In the genomic region with DNA sequence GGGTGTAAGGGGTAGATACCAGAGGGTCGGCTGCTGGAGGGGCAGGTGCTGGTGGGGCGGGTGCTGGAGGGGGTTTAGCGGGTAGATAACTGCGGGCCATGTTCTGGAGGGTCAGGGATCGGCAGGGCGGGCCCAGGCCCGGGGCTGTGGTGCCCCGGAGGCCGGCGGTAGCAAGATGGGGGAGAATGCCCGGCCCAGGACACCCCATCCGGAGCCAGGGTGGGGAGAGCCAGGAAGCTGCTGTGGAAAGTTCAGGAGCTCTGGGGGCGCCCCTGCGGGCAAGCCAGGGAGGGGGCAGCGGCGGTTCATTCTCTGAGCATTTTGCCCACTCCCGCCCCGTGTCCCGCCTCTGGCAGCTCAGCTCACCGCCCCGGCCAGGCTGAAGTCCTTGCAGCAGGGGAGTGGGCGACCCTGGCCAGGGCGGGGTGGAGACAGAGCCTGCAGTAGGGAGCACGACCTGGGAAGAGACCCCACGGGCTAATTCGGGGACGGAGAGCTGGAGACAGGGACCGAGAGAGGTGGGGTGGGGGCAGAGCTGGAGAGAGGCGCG, we compare ENCODE assay signal across 14 cellular contexts. TPM values are rescaled to one million over a fixed set of nuclear protein-coding genes. Genes with fewer than 3 reads are reported as not detected.
DNase-seq lines count a peak whose midpoint lies in the region; ATAC-seq lines count a peak whose summit lies in the region.
"Had no signal": no experiment of that assay in that cellular context is flagged by ENCODE, and none has a peak within 500 bp of the region (broad histone marks: within the 10 kb centered on the region; RNA-seq: fewer than 3 reads in every experiment).

No MANE protein-coding gene starts in this region.

- H3K4me1 ChIP-seq in SJCRH30: peaks cover 4% of the 10 kb centered on the region; the same call in 1 of the 2 replicates

- no peak overlapping the region for H3K27ac ChIP-seq in SJCRH30
- H3K27ac ChIP-seq: testis had no signal

- intact Hi-C loops in left colon (cut with DNase I, micrococcal nuclease): no loop called here

- no peak for DNase-seq in T-helper 2 cell treated with Interferon-gamma antibody and Interleukin-4, amounts not matched to agents 5 μg/mL and 100 μg/mL, for 36 hours (ENCODE audit: low spot score)
- DNase-seq in T-helper 2 cell (no peak), SJCRH30 (no peak), left colon (peak in 1 of 2 donors; percentile 26), NCI-H524 (lab: John Stamatoyannopoulos, UW) (no peak)
- DNase-seq: activated CD4-positive, alpha-beta T cell treated with anti-CD3 and anti-CD28 coated beads for 1 hour; amniotic stem cell; midbrain; testis had no signal

- H3K9me3 Mint-ChIP-seq in T-helper 2 cell treated with Interferon-gamma antibody and Interleukin-4, amounts not matched to agents 5 μg/mL and 100 μg/mL, for 36 hours: peaks cover 20% of the 10 kb centered on the region
- peaks cover 37% of the 10 kb centered on the region for H3K9me3 Mint-ChIP-seq in stimulated activated memory B cell treated with anti-CD40 and anti-IgM and Interleukin-4, amounts not matched to agents 10 μg/mL and 1 μg/mL and 100 μg/mL, for 72 hours

- H3K4me3 ChIP-seq in SJCRH30: peak overlapping the region; percentile 56

- H3K27me3 ChIP-seq in SJCRH30: no peaks in the 10 kb centered on the region
- H3K27me3 ChIP-seq: testis had no signal

- no peak overlapping the region for H3K27ac Mint-ChIP-seq in T-helper 2 cell treated with Interferon-gamma antibody and Interleukin-4, amounts not matched to agents 5 μg/mL and 100 μg/mL, for 36 hours
- no peak overlapping the region for H3K27ac Mint-ChIP-seq in stimulated activated memory B cell treated with anti-CD40 and anti-IgM and Interleukin-4, amounts not matched to agents 10 μg/mL and 1 μg/mL and 100 μg/mL, for 72 hours

- H3K27me3 Mint-ChIP-seq in T-helper 2 cell treated with Interferon-gamma antibody and Interleukin-4, amounts not matched to agents 5 μg/mL and 100 μg/mL, for 36 hours (ENCODE audit: low read depth): peaks cover 67% of the 10 kb centered on the region
- peaks cover 50% of the 10 kb centered on the region for H3K27me3 Mint-ChIP-seq in stimulated activated memory B cell treated with anti-CD40 and anti-IgM and Interleukin-4, amounts not matched to agents 10 μg/mL and 1 μg/mL and 100 μg/mL, for 72 hours

- no peaks in the 10 kb centered on the region for H3K36me3 ChIP-seq in SJCRH30

- peak overlapping the region; percentile 24 for H3K4me3 Mint-ChIP-seq in T-helper 2 cell treated with Interferon-gamma antibody and Interleukin-4, amounts not matched to agents 5 μg/mL and 100 μg/mL, for 36 hours
- H3K4me3 Mint-ChIP-seq in stimulated activated memory B cell treated with anti-CD40 and anti-IgM and Interleukin-4, amounts not matched to agents 10 μg/mL and 1 μg/mL and 100 μg/mL, for 72 hours: peak overlapping the region; percentile 59

- peaks cover 4% of the 10 kb centered on the region for H3K36me3 Mint-ChIP-seq in T-helper 2 cell treated with Interferon-gamma antibody and Interleukin-4, amounts not matched to agents 5 μg/mL and 100 μg/mL, for 36 hours (ENCODE audit: low read depth)
- peaks cover 36% of the 10 kb centered on the region for H3K36me3 Mint-ChIP-seq in stimulated activated memory B cell treated with anti-CD40 and anti-IgM and Interleukin-4, amounts not matched to agents 10 μg/mL and 1 μg/mL and 100 μg/mL, for 72 hours

- H3K9me3 ChIP-seq in SJCRH30 (replicated peaks): peaks cover 11% of the 10 kb centered on the region
- H3K9me3 ChIP-seq: testis had no signal

- ATAC-seq in left colon (peak; percentile 44), HG03175 (IDR thresholded peaks at IDR 0.05; ENCODE audit: unreplicated experiment) (no peak)
- ATAC-seq in stimulated activated memory B cell treated with anti-CD40 and anti-IgM and Interleukin-4, amounts not matched to agents 10 μg/mL and 1 μg/mL and 100 μg/mL, for 72 hours: no peak
- no peak for ATAC-seq in activated CD4-positive, CD25-positive, alpha-beta regulatory T cell treated with anti-CD3 and anti-CD28 coated beads, Interleukin-2, amount 50 U/mL, for 24 hours

- H3K4me1 Mint-ChIP-seq in T-helper 2 cell treated with Interferon-gamma antibody and Interleukin-4, amounts not matched to agents 5 μg/mL and 100 μg/mL, for 36 hours (ENCODE audit: low read depth): no peaks in the 10 kb centered on the region
- H3K4me1 Mint-ChIP-seq in stimulated activated memory B cell treated with anti-CD40 and anti-IgM and Interleukin-4, amounts not matched to agents 10 μg/mL and 1 μg/mL and 100 μg/mL, for 72 hours: peaks cover 20% of the 10 kb centered on the region

RNA-seq across cellular contexts. Expression of a gene that starts 0.5 kb away (rescaled TPM):
- not detected in 2 replicates for total RNA-seq in SJCRH30 (2014; rRNA removed; shearing (Covaris generic))
- 1 to 10 TPM; 3.5 to 4.1 TPM for total RNA-seq in left colon
- total RNA-seq: fibroblast of lung, M059J had no signal

RNA-seq across cellular contexts. Expression of a gene that starts 14.8 kb away (rescaled TPM):
- 49.2 and 54.3 TPM in 2 replicates for total RNA-seq in SJCRH30 (2014; rRNA removed; shearing (Covaris generic))
- total RNA-seq in left colon: 10 to 100 TPM; 22.6 to 29.5 TPM

RNA-seq across cellular contexts. Expression of a gene that starts 43.1 kb away (rescaled TPM):
- total RNA-seq in SJCRH30 (2014; rRNA removed; shearing (Covaris generic)): 23.0 and 25.6 TPM in 2 replicates
- 10 to 100 TPM; 30.9 to 31.0 TPM for total RNA-seq in left colon
